ENCODE assay signal across 8 cellular contexts in the genomic region with DNA sequence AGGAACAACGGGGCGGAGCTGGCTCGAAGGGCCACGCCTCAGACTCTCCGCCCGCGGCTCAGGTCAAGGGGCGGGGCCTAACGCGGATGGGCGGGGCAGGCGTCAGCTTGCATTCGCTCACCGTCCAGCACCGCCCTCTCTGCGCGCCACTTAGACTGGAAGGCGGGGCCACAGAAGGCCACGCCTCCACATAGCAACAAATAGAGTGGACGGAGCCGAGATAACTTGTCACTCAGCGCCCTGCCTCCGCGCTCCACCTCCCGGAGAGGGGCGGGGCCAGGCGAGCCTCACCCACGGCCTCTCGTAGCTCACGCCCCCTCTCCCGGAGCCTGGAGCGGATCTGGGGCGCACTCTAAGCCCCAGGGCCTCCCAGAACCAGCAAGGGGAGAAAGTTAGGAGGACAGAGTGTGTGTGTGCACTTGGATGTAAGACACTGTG. TPM values are rescaled to one million over a fixed set of nuclear protein-coding genes. Genes with fewer than 3 reads are reported as not detected.
DNase-seq lines count a peak whose midpoint lies in the region; ATAC-seq, FAIRE-seq and TF ChIP-seq lines count a peak whose summit lies in the region.

No MANE protein-coding gene starts in this region.

- no peak overlapping the region for H4K91ac ChIP-seq in IMR-90 (ENCODE audit: insufficient read depth, low read depth, low read length)

- H4K20me1 ChIP-seq in IMR-90 (ENCODE audit: insufficient read depth, low read length) (peaks cover 9% of the 10 kb centered on the region; the same call in 1 of the 2 replicates), OCI-LY3 (ENCODE audit: insufficient read depth, low read length) (no peaks in the 10 kb centered on the region), endothelial cell of umbilical vein (replicated peaks; ENCODE audit: control insufficient read depth, extremely low read depth, insufficient read depth, low read length) (no peaks in the 10 kb centered on the region)

- CTCF ChIA-PET in IMR-90 (lab: Yijun Ruan, JAX) = interaction anchor here (1.1 to 2.8 kb wide), 3 partner anchors 41 to 55 kb away, joined by 3 to 10 read pairs (median 4); no protein-coding TSS in a partner anchor
- CTCF ChIA-PET in endothelial cell of umbilical vein (lab: Charles Lee) = interaction anchor here (0.6 to 4.4 kb wide), 17 partner anchors 9 to 341 kb away, joined by 3 to 44 read pairs (median 4); partner anchors contain the start of genes LTBP4 and SERTAD1

- TF ChIP-seq CTCF in IMR-90 (conservative IDR thresholded peaks at IDR 0.05; ENCODE audit: low read depth, low read length) (no peak), OCI-LY3 (IDR thresholded peaks at IDR 0.05; ENCODE audit: low read depth, low read length) (no peak), endothelial cell of umbilical vein (IDR thresholded peaks at IDR 0.05; ENCODE audit: extremely low read depth in 1 of 2, insufficient read depth in 1 of 2, low read depth in 1 of 2, low read length in 2 of 2) (no peak)

- TF ChIP-seq RAD21 in IMR-90 (IDR thresholded peaks at IDR 0.05; ENCODE audit: low read length) = no peak

- dilution Hi-C loops in IMR-90 (cut with HindIII; ENCODE audit: low sequenced_read_pairs, unreplicated experiment) (no loop called here), endothelial cell of umbilical vein (cut with MboI; ENCODE audit: extremely low pct_ligation_motif_present, low sequenced_read_pairs) (no loop called here)

- BruUV-seq in IMR-90 (replicated peaks; lab: Mats Ljungman, UMichigan) (no TSS peak), endothelial cell of umbilical vein (replicated peaks; lab: Mats Ljungman, UMichigan) (no TSS peak)

- H2BK5ac ChIP-seq in IMR-90 (ENCODE audit: low read depth, low read length, poor library complexity, severe bottlenecking) = no peak overlapping the region

- H3K4me3 ChIP-seq in IMR-90 (ENCODE audit: insufficient read depth, low read depth, low read length) (peak overlapping the region; percentile 68), OCI-LY3 (ENCODE audit: low read length) (peak overlapping the region; percentile 87), endothelial cell of umbilical vein (replicated peaks in 1 of 3; ENCODE audit: insufficient read depth in 1 of 3, low read depth in 1 of 3, low read length in 3 of 3) (peak overlapping the region in 2 of 3 experiments; percentile 14 to 69)

- no peak overlapping the region for H2BK15ac ChIP-seq in IMR-90 (ENCODE audit: low read depth, low read length)

- H2BK20ac ChIP-seq in IMR-90 (ENCODE audit: low read depth, low read length) = no peak overlapping the region

- DNase-seq in D341Med (ENCODE audit: low spot score) (peak; percentile 97), IMR-90 (peak; percentile 99), activated T-cell treated with anti-CD3 and anti-CD28 coated beads for 24 hours (ENCODE audit: low read depth) (peak; percentile 99), endothelial cell of umbilical vein (ENCODE audit: low read depth, low spot score) (peak; percentile 100), middle frontal gyrus (ENCODE audit: extremely low spot score, low spot score) (peak; percentile 99)
- DNase-seq in stimulated activated CD8-positive, alpha-beta memory T cell treated with anti-CD3 and anti-CD28 coated beads, Interleukin-15, amount 100 ng/mL, for 48 hours (ENCODE audit: low read depth in 2 of 2) = peak; percentile 97 to 98

- H3K4me1 ChIP-seq in IMR-90 (ENCODE audit: control insufficient read depth, insufficient read depth, low read length) (peaks cover 16% of the 10 kb centered on the region), OCI-LY3 (ENCODE audit: low read length) (peaks cover 33% of the 10 kb centered on the region), endothelial cell of umbilical vein (ENCODE audit: control insufficient read depth, extremely low read depth, insufficient read depth, low read length) (peaks cover 14% of the 10 kb centered on the region)

- H2AFZ ChIP-seq in IMR-90 (replicated peaks; ENCODE audit: low read length, poor library complexity) = peak overlapping the region; percentile 99
- H2AFZ ChIP-seq in OCI-LY3 (ENCODE audit: low read depth, low read length) = peak overlapping the region; percentile 65; the same call in 1 of the 2 replicates
- peak overlapping the region; percentile 75 for H2AFZ ChIP-seq in endothelial cell of umbilical vein (ENCODE audit: low read depth, low read length)

- H3K79me1 ChIP-seq in IMR-90 (ENCODE audit: low read depth in 1 of 2, low read length in 2 of 2) = peaks cover 0 to 25% of the 10 kb centered on the region in 2 experiments; a peak in 2 of 4 replicates

- peak overlapping the region in 1 of 2 experiments; percentile 53; a peak in 1 of 4 replicates for H4K8ac ChIP-seq in IMR-90 (ENCODE audit: low read depth in 2 of 2, low read length in 2 of 2)

- in situ Hi-C loops in IMR-90 (cut with MboI; ENCODE audit: low sequenced_read_pairs) = no loop called here

- peak overlapping the region; percentile 1; the same call in 1 of the 2 replicates for H3K4ac ChIP-seq in IMR-90 (ENCODE audit: low read depth, low read length)

- H2AK5ac ChIP-seq in IMR-90 (ENCODE audit: low read depth, low read length) = peak overlapping the region; percentile 72; the same call in 1 of the 2 replicates

- H2AK9ac ChIP-seq in IMR-90 (replicated peaks; ENCODE audit: low read depth, low read length, poor library complexity) = peak overlapping the region; percentile 93

- POLR2A ChIA-PET in IMR-90 (lab: Charles Lee; ENCODE audit: unreplicated experiment) (interaction anchor here (0.5 to 1.9 kb wide), 2 partner anchors 23 to 50 kb away, joined by 4 to 18 read pairs; no protein-coding TSS in a partner anchor), endothelial cell of umbilical vein (lab: Charles Lee) (interaction anchor here (0.9 to 2.4 kb wide), 3 partner anchors 22 to 100 kb away, joined by 4 to 13 read pairs (median 11); partner anchors contain the start of genes SERTAD1 and SERTAD3)

- H2BK120ac ChIP-seq in IMR-90 (ENCODE audit: low read depth, low read length) = no peak overlapping the region

- H3K9ac ChIP-seq in IMR-90 (ENCODE audit: low read depth, low read length) (no peak overlapping the region), OCI-LY3 (ENCODE audit: low read length) (peak overlapping the region; percentile 78; the same call in 1 of the 2 replicates), endothelial cell of umbilical vein (replicated peaks; ENCODE audit: extremely low read depth, insufficient read depth, low read length) (peak overlapping the region; percentile 62)

- intact Hi-C loops in IMR-90 (cut with micrococcal nuclease) = loop anchor here (1.0 to 10.0 kb wide), 2 partner anchors 59 to 137 kb away; no protein-coding TSS in a partner anchor
- intact Hi-C loops in endothelial cell of umbilical vein (cut with micrococcal nuclease) = loop anchor here (1.0 to 5.0 kb wide), 4 partner anchors 57 to 180 kb away; partner anchors contain the start of genes AKT2, C19orf47 and PLD3

- peak; percentile 97 for FAIRE-seq in endothelial cell of umbilical vein (lab: Jason Lieb, UNC)

- H3K9me1 ChIP-seq in IMR-90 (ENCODE audit: insufficient read depth, low read length) (peaks cover 11% of the 10 kb centered on the region), endothelial cell of umbilical vein (replicated peaks; ENCODE audit: control insufficient read depth, extremely low read depth, insufficient read depth, low read length) (no peaks in the 10 kb centered on the region)

- ATAC-seq in GM21576 (IDR thresholded peaks at IDR 0.05; ENCODE audit: unreplicated experiment) (peak; percentile 79), IMR-90 (ENCODE audit: low read depth) (peak; percentile 95)

- no peaks in the 10 kb centered on the region for H3K9me3 ChIP-seq in IMR-90 (ENCODE audit: control insufficient read depth, insufficient read depth, low read length)
- no peaks in the 10 kb centered on the region for H3K9me3 ChIP-seq in OCI-LY3 (ENCODE audit: insufficient read depth, low read length)
- H3K9me3 ChIP-seq in endothelial cell of umbilical vein (replicated peaks; ENCODE audit: control insufficient read depth, insufficient read depth, low read length) = no peaks in the 10 kb centered on the region

- H3K4me2 ChIP-seq in IMR-90 (ENCODE audit: low read depth, low read length) = peak overlapping the region; percentile 92
- peak overlapping the region; percentile 82 for H3K4me2 ChIP-seq in OCI-LY3 (ENCODE audit: low read length)
- peak overlapping the region; percentile 30 for H3K4me2 ChIP-seq in endothelial cell of umbilical vein (ENCODE audit: insufficient read depth, low read length)

- no peak overlapping the region for H3K56ac ChIP-seq in IMR-90 (ENCODE audit: extremely low read depth, insufficient read depth, low read length)

- 0 out of 2 replicates have a peak overlapping the region, but pooled peaks have one; percentile 10 for H3K18ac ChIP-seq in IMR-90 (ENCODE audit: low read depth, low read length)

- 1% methylated on average over 21 of the region's 33 CpGs; no CpG with 5 or more reads in 1 of the 2 experiments for WGBS in IMR-90 (ENCODE audit: extremely low coverage in 2 of 2, insufficient read length in 1 of 2), 2 experiments

- peaks cover 11% of the 10 kb centered on the region; the same call in 1 of the 2 replicates for H3K27me3 ChIP-seq in IMR-90 (ENCODE audit: control insufficient read depth, insufficient read depth, low read length)
- H3K27me3 ChIP-seq in OCI-LY3 (ENCODE audit: low read depth, low read length) = no peaks in the 10 kb centered on the region
- peaks cover 2 to 5% of the 10 kb centered on the region in 2 experiments for H3K27me3 ChIP-seq in endothelial cell of umbilical vein (ENCODE audit: control insufficient read depth in 2 of 2, insufficient read depth in 2 of 2, low read length in 2 of 2)

- TF ChIP-seq POLR2A in IMR-90 (IDR thresholded peaks at IDR 0.05; ENCODE audit: low read depth, low read length) (no peak), endothelial cell of umbilical vein (IDR thresholded peaks at IDR 0.05; ENCODE audit: low read depth, low read length) (no peak)

- H3K14ac ChIP-seq in IMR-90 (replicated peaks; ENCODE audit: low read depth, low read length) = no peak overlapping the region

- H3K27ac ChIP-seq in IMR-90 (ENCODE audit: insufficient read depth, low read length) (no peak overlapping the region), OCI-LY3 (ENCODE audit: low read length) (no peak overlapping the region), endothelial cell of umbilical vein (ENCODE audit: insufficient read depth, low read depth, low read length) (peak overlapping the region; percentile 26)

- H3K36me3 ChIP-seq in IMR-90 (ENCODE audit: control insufficient read depth, insufficient read depth, low read length) (no peaks in the 10 kb centered on the region), OCI-LY3 (replicated peaks; ENCODE audit: low read depth, low read length) (no peaks in the 10 kb centered on the region), endothelial cell of umbilical vein (ENCODE audit: control insufficient read depth in 2 of 2, extremely low read depth in 1 of 2, insufficient read depth in 2 of 2, low read length in 2 of 2) (no peaks in the 10 kb centered on the region)

- no peaks in the 10 kb centered on the region for H3K79me2 ChIP-seq in OCI-LY3 (ENCODE audit: low read length)
- no peaks in the 10 kb centered on the region for H3K79me2 ChIP-seq in endothelial cell of umbilical vein (ENCODE audit: control insufficient read depth, insufficient read depth, low read length)

- no peak overlapping the region for H4K5ac ChIP-seq in IMR-90 (ENCODE audit: low read depth, low read length)

- H3K23ac ChIP-seq in IMR-90 (ENCODE audit: low read depth, low read length) = no peak overlapping the region

RNA-seq across cellular contexts. Expression of gene BLVRB, which starts 0.3 kb away (rescaled TPM):
- 65.2 and 67.5 TPM in 2 replicates for total RNA-seq in IMR-90 (2012; rRNA removed)
- polyA plus RNA-seq in IMR-90 (2012; rRNA removed) = 102 and 113 TPM in 2 replicates
- polyA plus RNA-seq in IMR-90 (2012; cell fraction: cytosol; rRNA removed) = 102 and 191 TPM in 2 replicates
- polyA plus RNA-seq in IMR-90 (2012; cell fraction: nucleus; rRNA removed; ENCODE audit: low replicate concordance) = 34.9 and 86.3 TPM in 2 replicates
- total RNA-seq in endothelial cell of umbilical vein = 30.8 and 35.8 TPM in 2 replicates
- polyA plus RNA-seq in endothelial cell of umbilical vein = 113 and 175 TPM in 2 replicates
- polyA plus RNA-seq in endothelial cell of umbilical vein (2011; cell fraction: cytosol; rRNA removed) = 58.0 and 66.5 TPM in 2 replicates
- 19.0 and 26.5 TPM in 2 replicates for polyA plus RNA-seq in endothelial cell of umbilical vein (2011; cell fraction: nucleus; rRNA removed)
- polyA plus RNA-seq in endothelial cell of umbilical vein (2012) = 51.8 and 82.9 TPM in 2 replicates
- 35.6 and 40.8 TPM in 2 replicates for polyA minus RNA-seq in endothelial cell of umbilical vein
- polyA minus RNA-seq in endothelial cell of umbilical vein (2011; cell fraction: cytosol; rRNA and poly(A)+ RNA removed) = 107 TPM
- 9.9 and 14.9 TPM in 2 replicates for polyA minus RNA-seq in endothelial cell of umbilical vein (2011; cell fraction: nucleus; rRNA and poly(A)+ RNA removed)

RNA-seq across cellular contexts. Expression of gene SPTBN4, which starts 1.0 kb away (rescaled TPM):
- total RNA-seq in IMR-90 (2012; rRNA removed) (0.72 and 0.83 TPM in 2 replicates), endothelial cell of umbilical vein (not detected in 2 replicates)
- polyA plus RNA-seq in IMR-90 (2012; rRNA removed) (0.59 and 0.91 TPM in 2 replicates), endothelial cell of umbilical vein (0.03 and 0.33 TPM in 2 replicates)
- polyA plus RNA-seq in IMR-90 (2012; cell fraction: cytosol; rRNA removed) = 0.50 and 1.9 TPM in 2 replicates
- polyA plus RNA-seq in IMR-90 (2012; cell fraction: nucleus; rRNA removed; ENCODE audit: low replicate concordance) = 2.4 and 2.6 TPM in 2 replicates
- 0.03 and 0.16 TPM in 2 replicates for polyA plus RNA-seq in endothelial cell of umbilical vein (2011; cell fraction: cytosol; rRNA removed)
- not detected in 2 replicates for polyA plus RNA-seq in endothelial cell of umbilical vein (2011; cell fraction: nucleus; rRNA removed)
- polyA plus RNA-seq in endothelial cell of umbilical vein (2012) = 0.26 and 0.33 TPM in 2 replicates
- not detected in 2 replicates for polyA minus RNA-seq in endothelial cell of umbilical vein
- 1.7 TPM for polyA minus RNA-seq in endothelial cell of umbilical vein (2011; cell fraction: cytosol; rRNA and poly(A)+ RNA removed)
- polyA minus RNA-seq in endothelial cell of umbilical vein (2011; cell fraction: nucleus; rRNA and poly(A)+ RNA removed) = not detected in 2 replicates

RNA-seq across cellular contexts. Expression of gene SERTAD3, which starts 21.7 kb away (rescaled TPM):
- total RNA-seq in IMR-90 (2012; rRNA removed) (23.3 and 25.6 TPM in 2 replicates), endothelial cell of umbilical vein (29.9 and 32.0 TPM in 2 replicates)
- polyA plus RNA-seq in IMR-90 (2012; rRNA removed) (17.9 and 20.5 TPM in 2 replicates), endothelial cell of umbilical vein (13.3 and 17.7 TPM in 2 replicates)
- 11.3 and 12.1 TPM in 2 replicates for polyA plus RNA-seq in IMR-90 (2012; cell fraction: cytosol; rRNA removed)
- polyA plus RNA-seq in IMR-90 (2012; cell fraction: nucleus; rRNA removed; ENCODE audit: low replicate concordance) = 9.0 and 10.8 TPM in 2 replicates
- polyA plus RNA-seq in endothelial cell of umbilical vein (2011; cell fraction: cytosol; rRNA removed) = 8.6 and 8.9 TPM in 2 replicates
- 6.5 and 8.4 TPM in 2 replicates for polyA plus RNA-seq in endothelial cell of umbilical vein (2011; cell fraction: nucleus; rRNA removed)
- polyA plus RNA-seq in endothelial cell of umbilical vein (2012) = 15.3 and 16.0 TPM in 2 replicates
- 21.9 and 25.6 TPM in 2 replicates for polyA minus RNA-seq in endothelial cell of umbilical vein
- 15.1 TPM for polyA minus RNA-seq in endothelial cell of umbilical vein (2011; cell fraction: cytosol; rRNA and poly(A)+ RNA removed)
- polyA minus RNA-seq in endothelial cell of umbilical vein (2011; cell fraction: nucleus; rRNA and poly(A)+ RNA removed) = 5.7 and 6.0 TPM in 2 replicates

RNA-seq across cellular contexts. Expression of gene SERTAD1, which starts 40.0 kb away (rescaled TPM):
- 25.6 and 27.4 TPM in 2 replicates for total RNA-seq in IMR-90 (2012; rRNA removed)
- polyA plus RNA-seq in IMR-90 (2012; rRNA removed) = 21.1 and 29.5 TPM in 2 replicates
- polyA plus RNA-seq in IMR-90 (2012; cell fraction: cytosol; rRNA removed) = 44.7 and 59.8 TPM in 2 replicates
- polyA plus RNA-seq in IMR-90 (2012; cell fraction: nucleus; rRNA removed; ENCODE audit: low replicate concordance) = 12.6 and 23.7 TPM in 2 replicates
- 8.8 and 10.0 TPM in 2 replicates for total RNA-seq in endothelial cell of umbilical vein
- 15.3 and 16.9 TPM in 2 replicates for polyA plus RNA-seq in endothelial cell of umbilical vein
- 10.6 and 12.1 TPM in 2 replicates for polyA plus RNA-seq in endothelial cell of umbilical vein (2011; cell fraction: cytosol; rRNA removed)
- 6.6 and 8.6 TPM in 2 replicates for polyA plus RNA-seq in endothelial cell of umbilical vein (2011; cell fraction: nucleus; rRNA removed)
- polyA plus RNA-seq in endothelial cell of umbilical vein (2012) = 11.6 and 11.8 TPM in 2 replicates
- polyA minus RNA-seq in endothelial cell of umbilical vein = 3.6 and 4.4 TPM in 2 replicates
- polyA minus RNA-seq in endothelial cell of umbilical vein (2011; cell fraction: cytosol; rRNA and poly(A)+ RNA removed) = 5.2 TPM
- 2.4 and 3.7 TPM in 2 replicates for polyA minus RNA-seq in endothelial cell of umbilical vein (2011; cell fraction: nucleus; rRNA and poly(A)+ RNA removed)

RNA-seq across cellular contexts. Expression of gene PRX, which starts 52.6 kb away (rescaled TPM):
- 0.83 and 0.90 TPM in 2 replicates for total RNA-seq in IMR-90 (2012; rRNA removed)
- polyA plus RNA-seq in IMR-90 (2012; rRNA removed) = 1.7 and 1.8 TPM in 2 replicates
- 1.5 and 1.8 TPM in 2 replicates for polyA plus RNA-seq in IMR-90 (2012; cell fraction: cytosol; rRNA removed)
- 1.7 and 2.9 TPM in 2 replicates for polyA plus RNA-seq in IMR-90 (2012; cell fraction: nucleus; rRNA removed; ENCODE audit: low replicate concordance)
- total RNA-seq in endothelial cell of umbilical vein = 1.3 and 1.7 TPM in 2 replicates
- polyA plus RNA-seq in endothelial cell of umbilical vein = 0.43 and 0.80 TPM in 2 replicates
- 0.92 and 1.2 TPM in 2 replicates for polyA plus RNA-seq in endothelial cell of umbilical vein (2011; cell fraction: cytosol; rRNA removed)
- polyA plus RNA-seq in endothelial cell of umbilical vein (2011; cell fraction: nucleus; rRNA removed) = 1.1 and 1.3 TPM in 2 replicates
- polyA plus RNA-seq in endothelial cell of umbilical vein (2012) = 0.75 and 1.7 TPM in 2 replicates
- polyA minus RNA-seq in endothelial cell of umbilical vein = 0.36 and 0.53 TPM in 2 replicates
- 0.20 TPM for polyA minus RNA-seq in endothelial cell of umbilical vein (2011; cell fraction: cytosol; rRNA and poly(A)+ RNA removed)
- 0.29 and 0.34 TPM in 2 replicates for polyA minus RNA-seq in endothelial cell of umbilical vein (2011; cell fraction: nucleus; rRNA and poly(A)+ RNA removed)

Comparison
In these comparisons a context has a peak if more than half of its experiments do, and no peak if none do; other contexts are left out.
1. H3K4me2 ChIP-seq: peak in every context shown above with its lines; median percentile 92 in IMR-90; 82 in OCI-LY3; 30 in endothelial cell of umbilical vein.